1 cellular context compared by ENCODE assay signal in genomic region chrX:37867509-37868153, GRCh38.
TF ChIP-seq lines count a peak whose summit lies in the region.

No MANE protein-coding gene starts in this region.

TF ChIP-seq in SK-N-SH, 30 proteins besides CTCF, POLR2A, EP300 and RAD21 (continued from another document):
- TF ChIP-seq REST (IDR thresholded peaks at IDR 0.05; ENCODE audit: low read depth, low read length) (no peak), ELF1 (IDR thresholded peaks at IDR 0.05) (no peak), RFX5 (IDR thresholded peaks at IDR 0.05; ENCODE audit: low read length) (no peak), USF2 (IDR thresholded peaks at IDR 0.05; ENCODE audit: borderline replicate concordance, low read depth, low read length) (no peak), NFIC (IDR thresholded peaks at IDR 0.05; ENCODE audit: borderline replicate concordance) (no peak), FOSL2 (IDR thresholded peaks at IDR 0.05; ENCODE audit: borderline replicate concordance, low read depth) (no peak), YY1 (IDR thresholded peaks at IDR 0.05; ENCODE audit: low read depth) (no peak), TCF12 (IDR thresholded peaks at IDR 0.05) (no peak), ZBTB33 (IDR thresholded peaks at IDR 0.05; ENCODE audit: borderline replicate concordance, low read depth) (no peak), FOXM1 (IDR thresholded peaks at IDR 0.05; ENCODE audit: low read depth) (no peak), FOXJ3 (CRISPR knock-in tag; IDR thresholded peaks at IDR 0.05) (no peak), TEAD4 (IDR thresholded peaks at IDR 0.05; ENCODE audit: borderline replicate concordance, insufficient read depth) (no peak), RCOR1 (IDR thresholded peaks at IDR 0.05; ENCODE audit: low read length) (no peak)
